ENCODE assay signal across 26 cellular contexts in the genomic region with DNA sequence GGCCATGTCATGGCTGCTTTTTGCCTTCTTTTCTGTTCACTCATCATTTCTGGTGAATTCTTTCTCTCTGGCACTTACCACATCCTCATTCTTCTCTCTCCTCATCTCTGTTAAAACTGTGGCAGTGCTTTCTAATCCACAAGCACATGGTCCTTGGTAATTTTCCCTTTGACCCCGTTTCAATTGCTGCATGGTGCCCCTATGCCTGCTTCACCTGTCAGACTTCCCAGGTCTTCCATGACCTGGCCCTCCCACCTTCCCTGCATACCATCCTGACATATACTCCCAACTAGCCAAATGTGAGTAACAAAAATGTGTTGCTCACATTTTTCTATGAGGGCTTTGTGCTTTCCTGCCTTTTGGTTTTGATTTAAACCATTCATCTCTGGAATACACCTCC.
"Had no signal": no experiment of that assay in that cellular context is flagged by ENCODE, and none has a peak within 500 bp of the region (broad histone marks: within the 10 kb centered on the region; RNA-seq: fewer than 3 reads in every experiment).

No MANE protein-coding gene starts in this region.

- H3K36me3 Mint-ChIP-seq: activated naive CD4-positive, alpha-beta T cell treated with anti-CD3 and anti-CD28 coated beads, Interleukin-2, amount 50 U/mL, for 72 hours; WTC11 had no signal

- ATAC-seq: activated CD8-positive, alpha-beta T cell treated with anti-CD3 and anti-CD28 coated beads, Interleukin-2, amount 10 ng/mL, durations not matched to agents 7 days and 5 days; activated naive CD4-positive, alpha-beta T cell treated with anti-CD3 and anti-CD28 coated beads, Interleukin-2, amount 50 U/mL, for 72 hours; activated naive CD8-positive, alpha-beta T cell treated with anti-CD3 and anti-CD28 coated beads, Interleukin-2, amount 50 U/mL, for 24 hours; activated T-cell treated with anti-CD3 and anti-CD28 coated beads, Interleukin-2, amount 50 U/mL, for 4 hours; PC-3; T-helper 17 cell had no signal

- H3K27ac Mint-ChIP-seq: activated CD8-positive, alpha-beta T cell treated with anti-CD3 and anti-CD28 coated beads, Interleukin-2, amount 10 ng/mL, durations not matched to agents 7 days and 5 days; activated naive CD4-positive, alpha-beta T cell treated with anti-CD3 and anti-CD28 coated beads, Interleukin-2, amount 50 U/mL, for 72 hours; activated naive CD8-positive, alpha-beta T cell treated with anti-CD3 and anti-CD28 coated beads, Interleukin-2, amount 50 U/mL, for 24 hours; T-helper 17 cell; WTC11 had no signal

- H3K9me3 Mint-ChIP-seq: activated naive CD4-positive, alpha-beta T cell treated with anti-CD3 and anti-CD28 coated beads, Interleukin-2, amount 50 U/mL, for 72 hours; activated naive CD8-positive, alpha-beta T cell treated with anti-CD3 and anti-CD28 coated beads, Interleukin-2, amount 50 U/mL, for 24 hours; activated T-cell treated with anti-CD3 and anti-CD28 coated beads, Interleukin-2, amount 50 U/mL, for 4 hours; WTC11 had no signal

- H3K27ac ChIP-seq: brain microvascular endothelial cell, cardiac muscle cell, KMS-11 had no signal

- H3K27me3 ChIP-seq: brain microvascular endothelial cell, cardiac muscle cell had no signal

- H3K4me2 ChIP-seq: KMS-11 had no signal

- H3K9me3 ChIP-seq: MG63 had no signal

- H3K4me3 Mint-ChIP-seq: activated CD8-positive, alpha-beta T cell treated with anti-CD3 and anti-CD28 coated beads, Interleukin-2, amount 10 ng/mL, durations not matched to agents 7 days and 5 days; activated naive CD8-positive, alpha-beta T cell treated with anti-CD3 and anti-CD28 coated beads, Interleukin-2, amount 50 U/mL, for 24 hours; activated T-cell treated with anti-CD3 and anti-CD28 coated beads, Interleukin-2, amount 50 U/mL, for 4 hours; T-helper 17 cell; WTC11 had no signal

- H3K4me3 ChIP-seq: cardiac muscle cell, MG63 had no signal

- H3K9ac ChIP-seq: KMS-11 had no signal

- H3K4me1 Mint-ChIP-seq: activated naive CD8-positive, alpha-beta T cell treated with anti-CD3 and anti-CD28 coated beads, Interleukin-2, amount 50 U/mL, for 24 hours; WTC11 had no signal

- H3K36me3 ChIP-seq: brain microvascular endothelial cell, cardiac muscle cell, MG63 had no signal

- H3K27me3 Mint-ChIP-seq: activated naive CD8-positive, alpha-beta T cell treated with anti-CD3 and anti-CD28 coated beads, Interleukin-2, amount 50 U/mL, for 24 hours had no signal

- DNase-seq: activated CD4-positive, alpha-beta T cell treated with anti-CD3 and anti-CD28 coated beads for 48 hours; activated CD4-positive, alpha-beta T cell treated with anti-CD3 and anti-CD28 coated beads, Interleukin-2, amount 50 U/mL, for 4 hours; activated CD4-positive, CD25-positive, alpha-beta regulatory T cell treated with anti-CD3 and anti-CD28 coated beads, Interleukin-2, amount 50 U/mL, for 72 hours; activated CD8-positive, alpha-beta T cell treated with anti-CD3 and anti-CD28 coated beads, Interleukin-2, amount 10 ng/mL, durations not matched to agents 7 days and 5 days; activated effector memory CD4-positive, alpha-beta T cell treated with anti-CD3 and anti-CD28 coated beads, Interleukin-2, amount 50 U/mL, for 16 hours; activated naive CD4-positive, alpha-beta T cell treated with Interleukin-2 at 50 U/mL for 16 hours; activated naive CD8-positive, alpha-beta T cell treated with anti-CD3 and anti-CD28 coated beads, Interleukin-2, amount 50 U/mL, for 24 hours; activated T-cell treated with anti-CD3 and anti-CD28 coated beads, Interleukin-2, amount 50 U/mL, for 4 hours; amygdala; brain microvascular endothelial cell; cerebellar nuclear complex; MG63; NCI-H1105; NCI-H1436 treated with DMSO at 0.1 percent for 48 hours; NCI-H187; NCI-H2081 treated with DMSO at 0.1 percent for 48 hours; NCI-H446; NCI-H524; PC-3; SHP77 treated with DMSO at 0.1 percent for 48 hours; T-helper 17 cell; T-helper 9 cell had no signal
